24 cellular contexts compared by ENCODE assay signal in the genomic region with DNA sequence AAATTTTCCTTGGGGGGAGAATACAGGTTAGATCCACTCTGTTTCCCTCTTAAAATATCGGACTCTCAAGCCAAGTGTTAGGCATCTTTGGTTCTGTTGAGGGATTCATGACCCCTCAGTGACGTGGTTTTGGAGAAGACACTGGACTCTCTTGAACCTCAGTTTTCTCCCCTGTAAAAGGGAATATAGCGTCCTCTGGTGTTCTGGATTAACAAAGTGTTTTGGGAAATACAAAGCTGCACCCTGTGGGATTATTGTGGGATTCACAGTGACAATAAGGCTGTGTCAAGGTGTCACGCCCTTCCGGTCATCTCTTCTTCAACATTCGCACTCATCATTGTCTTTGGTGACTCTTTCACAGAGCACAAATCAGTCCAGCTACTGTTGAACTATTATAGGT.
"Had no signal": no experiment of that assay in that cellular context is flagged by ENCODE, and none has a peak within 500 bp of the region (broad histone marks: within the 10 kb centered on the region; RNA-seq: fewer than 3 reads in every experiment).

No MANE protein-coding gene starts in this region.

- H3K9ac ChIP-seq: KMS-11, SK-N-SH had no signal

- H3K27me3 ChIP-seq: ascending aorta, cardiac muscle cell, SJCRH30 had no signal

- H3K36me3 ChIP-seq: ascending aorta, cardiac muscle cell, SJCRH30 had no signal

- H3K4me3 ChIP-seq: ascending aorta, cardiac muscle cell, SJCRH30 had no signal

- H3K27ac ChIP-seq: ascending aorta, cardiac muscle cell, KMS-11, SJCRH30 had no signal

- H3K9me2 ChIP-seq: SK-N-SH had no signal

- H3K4me1 ChIP-seq: ascending aorta, SJCRH30 had no signal

- H3K4me2 ChIP-seq: KMS-11, SK-N-SH had no signal

- FAIRE-seq: TTC549 had no signal

- H3K9me3 ChIP-seq: ascending aorta, SJCRH30, SK-N-SH had no signal

- DNase-seq: activated CD4-positive, alpha-beta T cell treated with anti-CD3 and anti-CD28 coated beads, Interleukin-2, amount 10 ng/mL, durations not matched to agents 24 days and 14 days; activated CD4-positive, alpha-beta T cell treated with anti-CD3 and anti-CD28 coated beads, Interleukin-2, amount 50 U/mL, for 4 hours; activated CD8-positive, alpha-beta T cell treated with anti-CD3 and anti-CD28 coated beads, Interleukin-2, amount 10 ng/mL, durations not matched to agents 7 days and 5 days; activated gamma-delta T cell; activated naive CD4-positive, alpha-beta T cell treated with Interleukin-2 at 50 U/mL for 16 hours; activated naive CD8-positive, alpha-beta T cell treated with anti-CD3 and anti-CD28 coated beads, Interleukin-2, amount 10 ng/mL, durations not matched to agents 7 days and 5 days; activated T-cell treated with anti-CD3 and anti-CD28 coated beads, Interleukin-2, amount 50 U/mL, for 24 hours; amygdala; MM.1S; MV-4-11; NCI-H1092; NCI-H1436 treated with DMSO at 0.1 percent for 48 hours; NCI-H1694 treated with DMSO at 0.1 percent for 48 hours; NCI-H2029 treated with DMSO at 0.1 percent for 48 hours; NCI-H226; NCI-H524 treated with DMSO at 0.1 percent for 48 hours; NCI-H82; SHP77; SK-N-SH had no signal
